31 cellular contexts compared by ENCODE assay signal in the genomic region with DNA sequence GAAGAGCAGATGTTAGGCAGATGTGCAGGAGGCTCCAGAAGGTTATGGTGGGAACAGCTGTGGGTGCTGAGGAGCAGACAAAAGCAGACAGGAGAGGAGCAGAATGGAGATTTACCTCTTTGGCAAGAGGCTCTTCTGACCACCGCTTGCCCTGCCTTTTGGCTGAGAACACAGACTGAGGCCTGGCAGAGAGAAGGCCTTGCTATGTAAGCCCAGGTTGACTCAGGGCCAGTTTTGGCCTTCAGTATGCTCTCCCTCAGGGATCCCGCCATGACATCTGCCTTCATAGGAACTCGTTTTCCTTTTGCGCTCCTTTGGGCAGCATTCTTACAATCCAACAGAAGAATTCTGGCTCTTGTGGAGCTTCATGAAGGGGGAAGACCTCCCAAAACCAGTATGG.
"Had no signal": no experiment of that assay in that cellular context is flagged by ENCODE, and none has a peak within 500 bp of the region (broad histone marks: within the 10 kb centered on the region; RNA-seq: fewer than 3 reads in every experiment).

No MANE protein-coding gene starts in this region.

- H3K36me3 Mint-ChIP-seq: natural killer cell treated with Interleukin-12 subunit alpha and Interleukin-12 subunit beta and Interleukin-15 and Interleukin-18, amount 100 ng/mL, for 72 hours; stimulated activated memory B cell treated with anti-CD40 and anti-IgM and Interleukin-4, amounts not matched to agents 10 μg/mL and 1 μg/mL and 100 μg/mL, for 72 hours; type B pancreatic cell had no signal

- DNase-seq: naive thymus-derived CD4-positive, alpha-beta T cell; nephron progenitor cell; occipital lobe; ovary; posterior cingulate gyrus; psoas muscle; right cardiac atrium; right lobe of liver; spleen; stimulated activated CD4-positive, alpha-beta T cell treated with anti-CD3 and anti-CD28 coated beads, Interleukin-12 subunit alpha, Interleukin-12 subunit beta, amount 100 ng/mL, for 4 hours; stimulated activated CD4-positive, alpha-beta T cell treated with anti-CD3 and anti-CD28 coated beads, Interleukin-1b, Interleukin-23, amount 100 ng/mL, for 48 hours; stimulated activated CD4-positive, alpha-beta T cell treated with anti-CD3 and anti-CD28 coated beads, Interleukin-4, amount 100 ng/mL, for 1 hour; stimulated activated CD4-positive, alpha-beta T cell treated with anti-CD3 and anti-CD28 coated beads, Interleukin-4, amount 100 ng/mL, for 4 hours; stimulated activated CD8-positive, alpha-beta memory T cell treated with anti-CD3 and anti-CD28 coated beads, Interleukin-4, amount 100 ng/mL, for 48 hours; stimulated activated naive CD4-positive, alpha-beta T cell; stimulated activated naive CD8-positive, alpha-beta T cell treated with anti-CD3 and anti-CD28 coated beads, Interleukin-15, amount 100 ng/mL, for 72 hours; stimulated activated naive CD8-positive, alpha-beta T cell treated with anti-CD3 and anti-CD28 coated beads, Interleukin-15, Interleukin-2, amounts not matched to agents 100 U/mL and 50 U/mL, for 24 hours; testis; tibial artery; transverse colon; upper lobe of right lung; uterus had no signal

- H3K4me3 ChIP-seq: ovary, psoas muscle, right lobe of liver, skin epidermis, smooth muscle cell, spleen, suprapubic skin, testis, tibial artery, transverse colon, upper lobe of right lung, uterus had no signal

- H3K4me3 Mint-ChIP-seq: naive thymus-derived CD4-positive, alpha-beta T cell; natural killer cell treated with Interleukin-12 subunit alpha and Interleukin-12 subunit beta and Interleukin-15 and Interleukin-18, amount 100 ng/mL, for 72 hours; nephron progenitor cell; neural crest cell; stimulated activated memory B cell treated with anti-CD40 and anti-IgM and Interleukin-4, amounts not matched to agents 10 μg/mL and 1 μg/mL and 100 μg/mL, for 72 hours; stimulated activated naive CD8-positive, alpha-beta T cell treated with anti-CD3 and anti-CD28 coated beads, Interleukin-15, amount 100 ng/mL, for 72 hours; type B pancreatic cell had no signal

- H3K36me3 ChIP-seq: ovary, right lobe of liver, spleen, suprapubic skin, tibial artery, transverse colon, upper lobe of right lung, uterus had no signal

- H3K4me1 ChIP-seq: parathyroid adenoma, psoas muscle, right lobe of liver, spleen, testis, tibial artery, transverse colon, upper lobe of right lung, uterus had no signal

- H3K9me3 ChIP-seq: ovary, psoas muscle, right lobe of liver, suprapubic skin, testis, transverse colon, upper lobe of right lung, uterus had no signal

- H3K9me3 Mint-ChIP-seq: natural killer cell treated with Interleukin-12 subunit alpha and Interleukin-12 subunit beta and Interleukin-15 and Interleukin-18, amount 100 ng/mL, for 72 hours had no signal

- ATAC-seq: naive thymus-derived CD4-positive, alpha-beta T cell; psoas muscle; right cardiac atrium; right lobe of liver; stimulated activated memory B cell treated with anti-CD40 and anti-IgM and Interleukin-4, amounts not matched to agents 10 μg/mL and 1 μg/mL and 100 μg/mL, for 72 hours; stimulated activated naive CD8-positive, alpha-beta T cell treated with anti-CD3 and anti-CD28 coated beads, Interleukin-15, amount 100 ng/mL, for 72 hours; stimulated activated naive CD8-positive, alpha-beta T cell treated with anti-CD3 and anti-CD28 coated beads, Interleukin-15, Interleukin-2, amounts not matched to agents 100 U/mL and 50 U/mL, for 24 hours; upper lobe of right lung had no signal

- H3K27me3 ChIP-seq: ovary, right lobe of liver, testis, uterus had no signal

- H3K4me2 ChIP-seq: smooth muscle cell had no signal

- H3K27ac ChIP-seq: ovary, parathyroid adenoma, psoas muscle, right lobe of liver, skin epidermis, spleen, suprapubic skin, testis, tibial artery, transverse colon, upper lobe of right lung, uterus had no signal

- H3K27ac Mint-ChIP-seq: naive thymus-derived CD4-positive, alpha-beta T cell; natural killer cell treated with Interleukin-12 subunit alpha and Interleukin-12 subunit beta and Interleukin-15 and Interleukin-18, amount 100 ng/mL, for 72 hours; nephron progenitor cell; progenitor cell of endocrine pancreas; stimulated activated memory B cell treated with anti-CD40 and anti-IgM and Interleukin-4, amounts not matched to agents 10 μg/mL and 1 μg/mL and 100 μg/mL, for 72 hours; stimulated activated naive CD8-positive, alpha-beta T cell treated with anti-CD3 and anti-CD28 coated beads, Interleukin-15, amount 100 ng/mL, for 72 hours; type B pancreatic cell had no signal

- H3K4me1 Mint-ChIP-seq: naive thymus-derived CD4-positive, alpha-beta T cell; stimulated activated memory B cell treated with anti-CD40 and anti-IgM and Interleukin-4, amounts not matched to agents 10 μg/mL and 1 μg/mL and 100 μg/mL, for 72 hours; stimulated activated naive CD8-positive, alpha-beta T cell treated with anti-CD3 and anti-CD28 coated beads, Interleukin-15, amount 100 ng/mL, for 72 hours had no signal

- H2AFZ ChIP-seq: parathyroid adenoma had no signal

- H3K9ac ChIP-seq: parathyroid adenoma had no signal
